ENCODE assay signal across 8 cellular contexts in genomic region chr6:99359800-99360199, GRCh38. TPM values are rescaled to one million over a fixed set of nuclear protein-coding genes. Genes with fewer than 3 reads are reported as not detected.
"Had no signal": no experiment of that assay in that cellular context is flagged by ENCODE, and none has a peak within 500 bp of the region (broad histone marks: within the 10 kb centered on the region; RNA-seq: fewer than 3 reads in every experiment).

No MANE protein-coding gene starts in this region.

- H3K4me2 ChIP-seq: KMS-11 had no signal

- H3K9ac ChIP-seq: KMS-11 had no signal

- DNase-seq: KBM-7, KG1 had no signal

- FAIRE-seq: HepG2, HTR-8/SVneo had no signal

- H3K27ac ChIP-seq: HL-60, KMS-11 had no signal

- ATAC-seq: HepG2 had no signal

RNA-seq across cellular contexts. Expression of gene FAXC, which starts 10.3 kb away (rescaled TPM):
- total RNA-seq: HT-29 had no signal
- polyA plus RNA-seq: IgD-negative memory B cell had no signal
